7 cellular contexts compared by ENCODE assay signal in the genomic region with DNA sequence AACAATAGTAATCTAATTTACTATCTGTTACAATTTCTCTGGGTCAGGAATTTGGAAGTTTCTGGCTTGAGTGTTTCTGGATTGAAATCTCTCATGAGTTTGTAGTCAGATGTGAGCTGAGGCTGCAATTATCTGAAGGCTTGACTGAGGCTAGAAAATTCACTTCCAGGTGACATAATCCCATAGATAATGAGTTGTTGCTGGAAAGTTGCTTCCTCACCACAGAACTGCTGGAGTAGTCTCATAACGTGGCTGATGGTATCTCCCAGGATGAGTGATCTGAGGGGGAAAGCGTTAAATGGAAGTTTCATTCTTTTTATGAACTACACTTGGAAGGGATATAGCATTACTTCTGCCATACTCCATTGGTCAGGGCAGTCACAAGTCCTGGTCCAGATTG. TPM values are rescaled to one million over a fixed set of nuclear protein-coding genes. Genes with fewer than 3 reads are reported as not detected.
"Had no signal": no experiment of that assay in that cellular context is flagged by ENCODE, and none has a peak within 500 bp of the region (broad histone marks: within the 10 kb centered on the region; RNA-seq: fewer than 3 reads in every experiment).

No MANE protein-coding gene starts in this region.

- ATAC-seq: GM23338 had no signal

- H3K4me2 ChIP-seq: GM23338 had no signal

- H3K27ac Mint-ChIP-seq: GM23338, H9 had no signal

- H3K4me3 ChIP-seq: GM23338 had no signal

- DNase-seq: H9, HCEC 1CT, IMR-90, KBM-7 had no signal

- H3K4me1 Mint-ChIP-seq: GM23338 had no signal

- H2AFZ ChIP-seq: GM23338 had no signal

- H3K4me3 Mint-ChIP-seq: GM23338, H9 had no signal

- H3K9me3 Mint-ChIP-seq: GM23338 had no signal

RNA-seq across cellular contexts. Expression of a gene that starts 15.3 kb away (rescaled TPM):
- total RNA-seq: GM23338, H1, H9, HT-29, IMR-90 had no signal
- polyA plus RNA-seq: GM23338, H1, IMR-90 had no signal

RNA-seq across cellular contexts. Expression of a gene that starts 18.7 kb away (rescaled TPM):
- total RNA-seq: GM23338, H1, H9, HT-29, IMR-90 had no signal
- polyA plus RNA-seq: GM23338, IMR-90 had no signal

RNA-seq across cellular contexts. Expression of a gene that starts 28.0 kb away (rescaled TPM):
- total RNA-seq: GM23338, H1, H9, HT-29, IMR-90 had no signal
- polyA plus RNA-seq: GM23338, IMR-90 had no signal

RNA-seq across cellular contexts. Expression of a gene that starts 55.9 kb away (rescaled TPM):
- total RNA-seq: H1, IMR-90 had no signal
- polyA plus RNA-seq: IMR-90 had no signal
